Comparison of ENCODE assay signal across 24 cellular contexts in genomic region chr2:174027956-174028355, GRCh38.
DNase-seq lines count a peak whose midpoint lies in the region; ATAC-seq and TF ChIP-seq lines count a peak whose summit lies in the region.
"Had no signal": no experiment of that assay in that cellular context is flagged by ENCODE, and none has a peak within 500 bp of the region (broad histone marks: within the 10 kb centered on the region; RNA-seq: fewer than 3 reads in every experiment).

No MANE protein-coding gene starts in this region.

- no peak overlapping the region for H2AK5ac ChIP-seq in trophoblast cell (ENCODE audit: low read length)

- ATAC-seq in GM18907 (IDR thresholded peaks at IDR 0.05; ENCODE audit: unreplicated experiment), result no peak
- ATAC-seq: activated CD8-positive, alpha-beta memory T cell treated with anti-CD3 and anti-CD28 coated beads, Interleukin-2, amount 10 ng/mL, durations not matched to agents 7 days and 5 days; mucosa of descending colon had no signal

- no peak overlapping the region for H3K4ac ChIP-seq in trophoblast cell (ENCODE audit: low read depth, low read length)

- H3K4me3 ChIP-seq in trophoblast cell (ENCODE audit: low read depth, low read length), result no peak overlapping the region
- H3K4me3 ChIP-seq: mucosa of descending colon, prostate gland, thyroid gland had no signal

- H3K4me2 ChIP-seq in trophoblast cell (ENCODE audit: low read length), result no peak overlapping the region

- peaks cover 50% of the 10 kb centered on the region for H3K79me1 ChIP-seq in trophoblast cell (ENCODE audit: low read length)

- no peak overlapping the region for H2AFZ ChIP-seq in trophoblast cell (ENCODE audit: insufficient read depth, low read length, poor library complexity)

- H3K27me3 ChIP-seq in trophoblast cell (ENCODE audit: insufficient read depth, low read length), result no peaks in the 10 kb centered on the region
- H3K27me3 ChIP-seq: thyroid gland had no signal

- H3K27ac ChIP-seq in trophoblast cell (ENCODE audit: low read depth, low read length), result peak overlapping the region; percentile 65
- H3K27ac ChIP-seq: prostate gland, thyroid gland had no signal

- no peaks in the 10 kb centered on the region for H3K9me3 ChIP-seq in trophoblast cell (ENCODE audit: insufficient read depth, low read depth, low read length)
- H3K9me3 ChIP-seq: mucosa of descending colon, prostate gland, thyroid gland had no signal

- H4K91ac ChIP-seq in trophoblast cell (ENCODE audit: low read depth, low read length), result peak overlapping the region; percentile 33

- H3K18ac ChIP-seq in trophoblast cell (ENCODE audit: low read length), result peak overlapping the region; percentile 13

- peaks cover 28 to 45% of the 10 kb centered on the region in 2 experiments for H3K4me1 ChIP-seq in trophoblast cell (ENCODE audit: control insufficient read depth in 1 of 2, insufficient read depth in 2 of 2, low read length in 2 of 2)
- H3K4me1 ChIP-seq: prostate gland had no signal

- H4K12ac ChIP-seq in trophoblast cell (ENCODE audit: low read depth, low read length), result peak overlapping the region; percentile 1

- no peaks in the 10 kb centered on the region for H3K36me3 Mint-ChIP-seq in glutamatergic neuron (ENCODE audit: unreplicated experiment)
- no peaks in the 10 kb centered on the region for H3K36me3 Mint-ChIP-seq in T-helper 2 cell treated with Interferon-gamma antibody and Interleukin-4, amounts not matched to agents 5 μg/mL and 100 μg/mL, for 36 hours (ENCODE audit: low read depth)
- H3K36me3 Mint-ChIP-seq: activated CD8-positive, alpha-beta memory T cell treated with anti-CD3 and anti-CD28 coated beads, Interleukin-2, amount 10 ng/mL, durations not matched to agents 7 days and 5 days; activated naive CD4-positive, alpha-beta T cell treated with anti-CD3 and anti-CD28 coated beads, Interleukin-2, amount 10 ng/mL, durations not matched to agents 7 days and 5 days had no signal

- H2BK5ac ChIP-seq in trophoblast cell (ENCODE audit: low read depth, low read length, poor library complexity), result peak overlapping the region; percentile 15

- no peak overlapping the region for H3K23ac ChIP-seq in trophoblast cell (ENCODE audit: low read length)

- H3K27ac Mint-ChIP-seq in glutamatergic neuron (ENCODE audit: unreplicated experiment), result peak overlapping the region; percentile 80
- H3K27ac Mint-ChIP-seq in T-helper 2 cell treated with Interferon-gamma antibody and Interleukin-4, amounts not matched to agents 5 μg/mL and 100 μg/mL, for 36 hours, result no peak overlapping the region
- H3K27ac Mint-ChIP-seq: activated CD8-positive, alpha-beta memory T cell treated with anti-CD3 and anti-CD28 coated beads, Interleukin-2, amount 10 ng/mL, durations not matched to agents 7 days and 5 days; activated naive CD4-positive, alpha-beta T cell treated with anti-CD3 and anti-CD28 coated beads, Interleukin-2, amount 10 ng/mL, durations not matched to agents 7 days and 5 days; stimulated activated naive CD8-positive, alpha-beta T cell treated with anti-CD3 and anti-CD28 coated beads, Interleukin-15, Interleukin-2, amounts not matched to agents 100 ng/mL and 50 ng/mL, for 24 hours had no signal

- peaks cover 13% of the 10 kb centered on the region for H3K9me3 Mint-ChIP-seq in glutamatergic neuron (ENCODE audit: unreplicated experiment)
- H3K9me3 Mint-ChIP-seq in T-helper 2 cell treated with Interferon-gamma antibody and Interleukin-4, amounts not matched to agents 5 μg/mL and 100 μg/mL, for 36 hours, result peaks cover 5% of the 10 kb centered on the region
- H3K9me3 Mint-ChIP-seq: activated naive CD4-positive, alpha-beta T cell treated with anti-CD3 and anti-CD28 coated beads, Interleukin-2, amount 10 ng/mL, durations not matched to agents 7 days and 5 days; stimulated activated naive CD8-positive, alpha-beta T cell treated with anti-CD3 and anti-CD28 coated beads, Interleukin-15, Interleukin-2, amounts not matched to agents 100 ng/mL and 50 ng/mL, for 24 hours had no signal

- peak overlapping the region; percentile 10 for H4K8ac ChIP-seq in trophoblast cell (ENCODE audit: low read depth, low read length)

- peaks cover 4% of the 10 kb centered on the region for H3K27me3 Mint-ChIP-seq in glutamatergic neuron (ENCODE audit: unreplicated experiment)
- H3K27me3 Mint-ChIP-seq in T-helper 2 cell treated with Interferon-gamma antibody and Interleukin-4, amounts not matched to agents 5 μg/mL and 100 μg/mL, for 36 hours (ENCODE audit: low read depth), result no peaks in the 10 kb centered on the region
- H3K27me3 Mint-ChIP-seq: stimulated activated naive CD8-positive, alpha-beta T cell treated with anti-CD3 and anti-CD28 coated beads, Interleukin-15, Interleukin-2, amounts not matched to agents 100 ng/mL and 50 ng/mL, for 24 hours had no signal

- peak overlapping the region; percentile 1 for H3K14ac ChIP-seq in trophoblast cell (ENCODE audit: low read length)

- no peak overlapping the region for H3K9ac ChIP-seq in trophoblast cell (ENCODE audit: low read length)

- H3K79me2 ChIP-seq in trophoblast cell (ENCODE audit: control insufficient read depth, insufficient read depth, low read length, poor library complexity), result peaks cover 15% of the 10 kb centered on the region

- peak overlapping the region; percentile 32 for H2BK120ac ChIP-seq in trophoblast cell (ENCODE audit: insufficient read depth, low read length, poor library complexity)

- TF ChIP-seq CTCF in glutamatergic neuron (IDR thresholded peaks at IDR 0.05; ENCODE audit: partially characterized antibody, unreplicated experiment), result no peak

- DNase-seq in NCI-H524 (lab: John Stamatoyannopoulos, UW), result peak; percentile 24 to 77
- no peak for DNase-seq in NCI-H524 treated with DMSO at 0.1 percent for 48 hours (lab: John Stamatoyannopoulos, UW)
- DNase-seq in NCI-H2171 treated with DMSO at 0.1 percent for 48 hours (lab: John Stamatoyannopoulos, UW), result peak; percentile 79
- peak; percentile 29 for DNase-seq in glutamatergic neuron
- no peak for DNase-seq in trophoblast cell
- no peak for DNase-seq in T-helper 2 cell treated with Interferon-gamma antibody and Interleukin-4, amounts not matched to agents 5 μg/mL and 100 μg/mL, for 36 hours (ENCODE audit: low spot score)
- DNase-seq in NAMALWA (ENCODE audit: low spot score), result no peak
- DNase-seq: 8988T; activated CD4-positive, alpha-beta T cell treated with anti-CD3 and anti-CD28 coated beads for 4 hours; activated CD8-positive, alpha-beta memory T cell treated with anti-CD3 and anti-CD28 coated beads, Interleukin-2, amount 10 ng/mL, durations not matched to agents 7 days and 5 days; activated naive CD4-positive, alpha-beta T cell treated with anti-CD3 and anti-CD28 coated beads, Interleukin-2, amount 10 ng/mL, durations not matched to agents 7 days and 5 days; amygdala; DND-41; head of caudate nucleus; mucosa of descending colon; NCI-H1092 treated with DMSO at 0.1 percent for 48 hours; NCI-H2081; NCI-H526; SHP77; stimulated activated CD4-positive, alpha-beta T cell treated with anti-CD3 and anti-CD28 coated beads, Interleukin-4, amount 100 ng/mL, for 1 hour; thyroid gland had no signal

- H3K4me1 Mint-ChIP-seq in glutamatergic neuron (ENCODE audit: low read depth, unreplicated experiment), result peaks cover 40% of the 10 kb centered on the region
- H3K4me1 Mint-ChIP-seq in T-helper 2 cell treated with Interferon-gamma antibody and Interleukin-4, amounts not matched to agents 5 μg/mL and 100 μg/mL, for 36 hours (ENCODE audit: low read depth), result peaks cover 3% of the 10 kb centered on the region
- H3K4me1 Mint-ChIP-seq: activated naive CD4-positive, alpha-beta T cell treated with anti-CD3 and anti-CD28 coated beads, Interleukin-2, amount 10 ng/mL, durations not matched to agents 7 days and 5 days had no signal

- no peak overlapping the region for H3K4me3 Mint-ChIP-seq in glutamatergic neuron (ENCODE audit: unreplicated experiment)
- H3K4me3 Mint-ChIP-seq in T-helper 2 cell treated with Interferon-gamma antibody and Interleukin-4, amounts not matched to agents 5 μg/mL and 100 μg/mL, for 36 hours, result no peak overlapping the region
- H3K4me3 Mint-ChIP-seq: activated CD8-positive, alpha-beta memory T cell treated with anti-CD3 and anti-CD28 coated beads, Interleukin-2, amount 10 ng/mL, durations not matched to agents 7 days and 5 days; activated naive CD4-positive, alpha-beta T cell treated with anti-CD3 and anti-CD28 coated beads, Interleukin-2, amount 10 ng/mL, durations not matched to agents 7 days and 5 days; stimulated activated naive CD8-positive, alpha-beta T cell treated with anti-CD3 and anti-CD28 coated beads, Interleukin-15, Interleukin-2, amounts not matched to agents 100 ng/mL and 50 ng/mL, for 24 hours had no signal

- no peaks in the 10 kb centered on the region for H3K36me3 ChIP-seq in trophoblast cell (ENCODE audit: control insufficient read depth in 1 of 2, insufficient read depth in 2 of 2, low read length in 2 of 2)
- H3K36me3 ChIP-seq: prostate gland, thyroid gland had no signal

- peak overlapping the region; percentile 26 for H2BK12ac ChIP-seq in trophoblast cell (ENCODE audit: low read length)

- WGBS in trophoblast cell (ENCODE audit: extremely low coverage, insufficient coverage, insufficient read length), result no CpG with 5 or more reads among the region's 3 CpGs

Comparison
In these comparisons a context has a peak if more than half of its experiments do, and no peak if none do; other contexts are left out.
1. DNase-seq: peak in NCI-H524 (2 of 2), NCI-H2171 treated with DMSO at 0.1 percent for 48 hours (single experiment) and glutamatergic neuron (single experiment); none in NCI-H524 treated with DMSO at 0.1 percent for 48 hours (single experiment), trophoblast cell (0 of 2), T-helper 2 cell treated with Interferon-gamma antibody and Interleukin-4, amounts not matched to agents 5 μg/mL and 100 μg/mL, for 36 hours (single experiment) and NAMALWA (single experiment).